In the genomic region with DNA sequence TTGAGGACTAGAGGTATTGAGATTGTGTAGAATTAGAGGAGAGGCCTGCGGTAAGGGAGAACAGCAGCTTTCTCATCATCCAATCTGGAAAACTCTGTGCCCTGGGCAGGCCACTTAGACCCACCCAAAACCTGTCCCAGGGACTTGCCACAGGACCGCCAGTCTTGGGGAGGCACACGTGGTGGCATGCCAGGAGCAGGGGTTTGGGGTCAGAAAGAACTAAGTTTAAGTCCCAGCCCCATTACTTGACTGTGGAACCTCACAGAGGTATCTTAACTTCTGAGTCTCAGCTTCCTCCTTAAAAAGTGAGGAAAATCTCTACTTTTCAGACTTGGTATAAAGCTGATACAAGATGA, we compare ENCODE assay signal across 17 cellular contexts.
"Had no signal": no experiment of that assay in that cellular context is flagged by ENCODE, and none has a peak within 500 bp of the region (broad histone marks: within the 10 kb centered on the region; RNA-seq: fewer than 3 reads in every experiment).

No MANE protein-coding gene starts in this region.

- H3K36me3 ChIP-seq: heart right ventricle had no signal

- ATAC-seq: heart right ventricle, left ventricle myocardium superior had no signal

- H3K27ac ChIP-seq: esophagus muscularis mucosa, heart right ventricle, tibial nerve, VCaP had no signal

- H3K4me3 Mint-ChIP-seq: activated naive CD8-positive, alpha-beta T cell; immature natural killer cell had no signal

- H3K27ac Mint-ChIP-seq: activated naive CD8-positive, alpha-beta T cell; immature natural killer cell had no signal

- H3K4me1 Mint-ChIP-seq: immature natural killer cell had no signal

- H3K4me3 ChIP-seq: esophagus muscularis mucosa, heart right ventricle, tibial nerve had no signal

- H3K9me3 Mint-ChIP-seq: immature natural killer cell had no signal

- H3K36me3 Mint-ChIP-seq: immature natural killer cell had no signal

- DNase-seq: activated CD4-positive, CD25-positive, alpha-beta regulatory T cell treated with anti-CD3 and anti-CD28 coated beads, Interleukin-2, amount 50 U/mL, for 72 hours; activated CD8-positive, alpha-beta memory T cell treated with anti-CD3 and anti-CD28 coated beads for 24 hours; activated CD8-positive, alpha-beta memory T cell treated with anti-CD3 and anti-CD28 coated beads, Interleukin-2, amount 50 U/mL, for 48 hours; activated gamma-delta T cell; activated T-cell treated with anti-CD3 and anti-CD28 coated beads, Interleukin-2, amount 50 U/mL, for 48 hours; cerebellar nuclear complex; effector CD8-positive, alpha-beta T cell; heart right ventricle; immature natural killer cell; left ventricle myocardium superior; occipital lobe; retina; stimulated activated naive CD4-positive, alpha-beta T cell treated with Interleukin-2 at 50 U/mL for 16 hours had no signal

- H3K9me3 ChIP-seq: esophagus muscularis mucosa, heart right ventricle, tibial nerve had no signal

- H3K27me3 ChIP-seq: esophagus muscularis mucosa, heart right ventricle, tibial nerve had no signal

- H3K4me1 ChIP-seq: heart right ventricle had no signal

- H3K27me3 Mint-ChIP-seq: activated naive CD8-positive, alpha-beta T cell had no signal
